Comparison of ENCODE assay signal across 27 cellular contexts in the genomic region with DNA sequence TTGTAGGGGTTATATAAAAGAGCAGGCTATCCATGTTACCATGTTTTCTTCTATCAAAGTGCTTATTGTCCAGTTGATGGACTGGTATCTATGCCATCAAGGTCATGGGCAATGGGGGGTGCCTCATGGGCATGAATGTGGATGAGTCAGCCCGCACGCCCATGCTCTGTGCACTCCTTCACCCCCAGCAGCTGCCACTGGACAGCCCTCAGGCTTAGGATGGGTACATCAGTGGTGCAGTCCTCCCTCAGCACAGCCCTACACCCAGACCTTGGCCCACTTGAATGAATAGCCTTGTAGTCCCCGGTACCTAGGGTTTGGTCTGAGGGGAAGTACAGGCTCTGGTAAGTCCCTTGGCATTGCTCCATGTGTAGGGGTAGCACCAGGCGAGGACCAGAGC.
"Had no signal": no experiment of that assay in that cellular context is flagged by ENCODE, and none has a peak within 500 bp of the region (broad histone marks: within the 10 kb centered on the region; RNA-seq: fewer than 3 reads in every experiment).

No MANE protein-coding gene starts in this region.

- H3K27me3 ChIP-seq: body of pancreas, colonic mucosa, dorsolateral prefrontal cortex, gastroesophageal sphincter, hepatocyte, pancreas, right atrium auricular region, tibial nerve had no signal

- DNase-seq: activated CD4-positive, alpha-beta T cell treated with anti-CD3 and anti-CD28 coated beads for 48 hours; activated CD4-positive, alpha-beta T cell treated with anti-CD3 and anti-CD28 coated beads, Interleukin-2, amount 50 U/mL, for 48 hours; activated CD8-positive, alpha-beta memory T cell treated with anti-CD3 and anti-CD28 coated beads for 24 hours; activated effector memory CD4-positive, alpha-beta T cell treated with Interleukin-2 at 50 U/mL for 16 hours; activated naive CD4-positive, alpha-beta T cell treated with Interleukin-2 at 50 U/mL for 16 hours; aorta; body of pancreas; colonic mucosa; dorsolateral prefrontal cortex; effector memory CD4-positive, alpha-beta T cell; erythroblast; islet precursor cell; left cardiac atrium; mammary epithelial cell; midbrain; naive thymus-derived CD4-positive, alpha-beta T cell; nucleus accumbens; pancreas; stimulated activated CD4-positive, alpha-beta T cell treated with anti-CD3 and anti-CD28 coated beads, Interleukin-2, amount 100 ng/mL, for 48 hours; stimulated activated naive CD4-positive, alpha-beta T cell treated with Interleukin-2 at 50 U/mL for 16 hours had no signal

- H3K9me3 Mint-ChIP-seq: naive thymus-derived CD4-positive, alpha-beta T cell had no signal

- H3K36me3 ChIP-seq: colonic mucosa, gastroesophageal sphincter, pancreas, right atrium auricular region, tibial nerve had no signal

- H3K36me3 Mint-ChIP-seq: activated naive CD8-positive, alpha-beta T cell; naive thymus-derived CD4-positive, alpha-beta T cell had no signal

- H3K79me2 ChIP-seq: hepatocyte had no signal

- H3K27ac Mint-ChIP-seq: activated naive CD8-positive, alpha-beta T cell; naive thymus-derived CD4-positive, alpha-beta T cell had no signal

- H3K4me3 ChIP-seq: body of pancreas, colonic mucosa, dorsolateral prefrontal cortex, gastroesophageal sphincter, hepatocyte, pancreas, right atrium auricular region, tibial nerve had no signal

- ATAC-seq: activated CD4-positive, CD25-positive, alpha-beta regulatory T cell treated with anti-CD3 and anti-CD28 coated beads, Interleukin-2, amount 50 U/mL, for 24 hours; body of pancreas; gastroesophageal sphincter; left cardiac atrium; naive thymus-derived CD4-positive, alpha-beta T cell had no signal

- H3K4me2 ChIP-seq: hepatocyte had no signal

- H3K9me3 ChIP-seq: body of pancreas, colonic mucosa, gastroesophageal sphincter, pancreas, right atrium auricular region, tibial nerve had no signal

- H3K27me3 Mint-ChIP-seq: activated naive CD8-positive, alpha-beta T cell had no signal

- H3K27ac ChIP-seq: body of pancreas, gastroesophageal sphincter, hepatocyte, pancreas, right atrium auricular region, tibial nerve, VCaP had no signal

- H3K4me1 ChIP-seq: colonic mucosa had no signal

- H2AFZ ChIP-seq: hepatocyte had no signal

- H3K4me3 Mint-ChIP-seq: activated naive CD8-positive, alpha-beta T cell; naive thymus-derived CD4-positive, alpha-beta T cell had no signal
